8 cellular contexts compared by ENCODE assay signal in genomic region chr10:14173706-14174594, GRCh38.
DNase-seq lines count a peak whose midpoint lies in the region; ATAC-seq, FAIRE-seq and TF ChIP-seq lines count a peak whose summit lies in the region.

No MANE protein-coding gene starts in this region.

- H3K4me1 ChIP-seq in ascending aorta (no peaks in the 10 kb centered on the region), iPS-20b (ENCODE audit: insufficient read depth, low read length) (peaks cover 7% of the 10 kb centered on the region; the same call in 1 of the 2 replicates)

- no peaks in the 10 kb centered on the region for H3K9me3 Mint-ChIP-seq in Calu3 (ENCODE audit: low read depth, unreplicated experiment)

- H3K27ac ChIP-seq in ascending aorta (no peak overlapping the region), iPS-20b (ENCODE audit: low read length) (no peak overlapping the region), skin epidermis (no peak overlapping the region)

- TF ChIP-seq CTCF in Calu3 (IDR thresholded peaks at IDR 0.05; ENCODE audit: unreplicated experiment) (no peak), ascending aorta (IDR thresholded peaks at IDR 0.05) (no peak)

- intact Hi-C loops in Calu3 (cut with micrococcal nuclease; ENCODE audit: unreplicated experiment): no loop called here
- intact Hi-C loops in ascending aorta (cut with DNase I): no loop called here

- no peaks in the 10 kb centered on the region for H3K36me3 ChIP-seq in ascending aorta
- H3K36me3 ChIP-seq in iPS-20b (ENCODE audit: insufficient read depth, low read depth, low read length): no peaks in the 10 kb centered on the region

- FAIRE-seq in GM19239 (lab: Jason Lieb, UNC): no peak

- H3K9me3 ChIP-seq in ascending aorta (no peaks in the 10 kb centered on the region), iPS-20b (ENCODE audit: insufficient read depth, low read depth, low read length) (no peaks in the 10 kb centered on the region)

- H3K4me3 ChIP-seq in ascending aorta: peak overlapping the region; percentile 53 to 66
- H3K4me3 ChIP-seq in iPS-20b (ENCODE audit: low read length): peak overlapping the region; percentile 71
- H3K4me3 ChIP-seq in skin epidermis: peak overlapping the region in 6 of 7 experiments; percentile 2 to 38 (median 16)

- H3K4me1 Mint-ChIP-seq in Calu3 (ENCODE audit: low read depth, unreplicated experiment): peaks cover 11% of the 10 kb centered on the region

- H3K27me3 ChIP-seq in ascending aorta (no peaks in the 10 kb centered on the region), iPS-20b (ENCODE audit: insufficient read depth, low read length) (peaks cover 31% of the 10 kb centered on the region)

- no peak overlapping the region for H3K27ac Mint-ChIP-seq in Calu3 (ENCODE audit: unreplicated experiment)

- H3K9ac ChIP-seq in iPS-20b (ENCODE audit: low read depth, low read length): peak overlapping the region; percentile 46; the same call in 1 of the 2 replicates

- no peaks in the 10 kb centered on the region for H3K36me3 Mint-ChIP-seq in Calu3 (ENCODE audit: insufficient read depth, unreplicated experiment)

- no TSS peak for BruUV-seq in Calu3 (replicated peaks; lab: Mats Ljungman, UMichigan)

- CTCF ChIA-PET in Calu3 (lab: Charles Lee): interaction anchor here (0.6 kb wide), 1 partner anchor 22 kb away, joined by 3 read pairs; no protein-coding TSS in a partner anchor

- H3K4me3 Mint-ChIP-seq in Calu3 (ENCODE audit: low read depth, unreplicated experiment): peak overlapping the region; percentile 41

- H3K27me3 Mint-ChIP-seq in Calu3 (ENCODE audit: unreplicated experiment): peaks cover 79% of the 10 kb centered on the region

- no peak for DNase-seq in Calu3
- peak; percentile 83 for DNase-seq in NCI-H146 treated with DMSO at 0.1 percent for 48 hours (lab: John Stamatoyannopoulos, UW; ENCODE audit: unreplicated experiment)
- DNase-seq in ascending aorta (ENCODE audit: low spot score in 2 of 2): no peak
- DNase-seq in DMS114 treated with DMSO at 0.1 percent for 48 hours (lab: John Stamatoyannopoulos, UW; ENCODE audit: unreplicated experiment): no peak
- no peak for DNase-seq in GM19239 (ENCODE audit: insufficient read length, low spot score)

- ATAC-seq in HG02571 (IDR thresholded peaks at IDR 0.05; ENCODE audit: unreplicated experiment): no peak

Comparison
In these comparisons a context has a peak if more than half of its experiments do, and no peak if none do; other contexts are left out.
1. H3K4me3 ChIP-seq: peak in every context shown above with its lines; median percentile 71 in iPS-20b; 60 in ascending aorta; 16 in skin epidermis.